16 cellular contexts compared by ENCODE assay signal in the genomic region with DNA sequence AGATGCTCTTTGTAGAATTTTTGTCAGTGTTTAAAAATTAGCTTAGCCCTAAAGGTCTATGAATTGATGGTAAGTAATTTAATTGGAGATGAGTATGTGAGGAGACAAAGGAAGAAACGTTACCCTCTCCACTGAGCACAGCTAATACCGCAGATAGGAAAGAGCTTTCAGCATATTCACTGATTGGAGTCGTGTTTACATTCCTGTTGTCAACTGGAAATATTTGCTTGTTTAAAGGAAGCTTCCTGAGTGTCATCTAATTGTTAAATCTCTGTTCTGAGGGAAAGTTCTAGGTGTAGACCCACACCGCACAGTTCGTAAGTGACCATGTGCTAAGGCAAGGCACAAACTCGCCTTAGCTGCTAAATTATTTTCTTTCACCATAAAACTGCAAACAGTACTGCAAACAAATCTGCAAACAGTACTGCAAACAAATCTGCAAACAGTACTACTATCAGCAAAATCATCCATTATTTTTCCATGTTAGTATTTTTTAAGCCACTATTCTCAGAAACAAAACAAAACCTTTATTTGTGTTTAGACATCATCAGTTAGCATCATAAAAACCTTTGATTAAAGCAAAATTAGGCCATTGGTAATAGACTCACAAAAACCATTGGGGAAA. TPM values are rescaled to one million over a fixed set of nuclear protein-coding genes. Genes with fewer than 3 reads are reported as not detected.
DNase-seq lines count a peak whose midpoint lies in the region; TF ChIP-seq lines count a peak whose summit lies in the region.
"Had no signal": no experiment of that assay in that cellular context is flagged by ENCODE, and none has a peak within 500 bp of the region (broad histone marks: within the 10 kb centered on the region; RNA-seq: fewer than 3 reads in every experiment).

No MANE protein-coding gene starts in this region.

- TF ChIP-seq POLR2A in breast epithelium (IDR thresholded peaks at IDR 0.05) = no peak

- H3K36me3 Mint-ChIP-seq in MCF 10A (ENCODE audit: insufficient read depth, unreplicated experiment) = peaks cover 5% of the 10 kb centered on the region
- H3K36me3 Mint-ChIP-seq: CD14-positive monocyte; CD8-positive, alpha-beta T cell had no signal

- H3K79me1 ChIP-seq in mesenchymal stem cell (replicated peaks; ENCODE audit: low read length, poor library complexity, severe bottlenecking) = no peaks in the 10 kb centered on the region

- H4K8ac ChIP-seq in mesenchymal stem cell (ENCODE audit: low read length) = no peak overlapping the region

- no peak overlapping the region for H2AK5ac ChIP-seq in mesenchymal stem cell (ENCODE audit: low read length, severe bottlenecking)

- no peak for DNase-seq in MCF 10A (ENCODE audit: unreplicated experiment)
- no peak for DNase-seq in breast epithelium (ENCODE audit: low spot score in 2 of 2)
- DNase-seq in choroid plexus epithelial cell (ENCODE audit: low read depth) = peak; percentile 22
- DNase-seq in mesenchymal stem cell = peak; percentile 51
- DNase-seq in SKM-1 (lab: John Stamatoyannopoulos, UW; ENCODE audit: unreplicated experiment) = no peak
- DNase-seq in activated CD4-positive, alpha-beta T cell treated with anti-CD3 and anti-CD28 coated beads, Interleukin-2, amount 50 U/mL, for 1 hour = no peak
- DNase-seq: 8988T; Calu3; CD8-positive, alpha-beta T cell; DMS79 treated with DMSO at 0.1 percent for 48 hours; GF-D8; H7 had no signal

- H3K36me3 ChIP-seq in breast epithelium (no peaks in the 10 kb centered on the region), HEK293 (ENCODE audit: control insufficient read depth in 2 of 2, insufficient read depth in 1 of 2, low read length in 2 of 2) (no peaks in the 10 kb centered on the region), mesenchymal stem cell (ENCODE audit: control insufficient read depth in 1 of 2, insufficient read depth in 2 of 2, low read depth in 1 of 2, low read length in 2 of 2) (no peaks in the 10 kb centered on the region)
- H3K36me3 ChIP-seq: BLaER1 had no signal

- no peak overlapping the region for H3K4ac ChIP-seq in mesenchymal stem cell (ENCODE audit: low read depth in 1 of 2, low read length in 2 of 2)

- H2BK12ac ChIP-seq in mesenchymal stem cell (ENCODE audit: low read length in 2 of 2) = no peak overlapping the region

- H4K91ac ChIP-seq in mesenchymal stem cell (ENCODE audit: low read length) = no peak overlapping the region

- H3K18ac ChIP-seq in mesenchymal stem cell (ENCODE audit: low read depth in 1 of 2, low read length in 2 of 2) = no peak overlapping the region

- H3K9me3 Mint-ChIP-seq in MCF 10A (ENCODE audit: unreplicated experiment) = no peaks in the 10 kb centered on the region
- H3K9me3 Mint-ChIP-seq: CD8-positive, alpha-beta T cell; GM23338 had no signal

- no peak for TF ChIP-seq CTCF in MCF 10A (IDR thresholded peaks at IDR 0.05; ENCODE audit: unreplicated experiment)
- TF ChIP-seq CTCF in breast epithelium (IDR thresholded peaks at IDR 0.05) = no peak
- no peak for TF ChIP-seq CTCF in HEK293 (tag by site-specific recombination; IDR thresholded peaks at IDR 0.05)
- no peak for TF ChIP-seq CTCF in choroid plexus epithelial cell (conservative IDR thresholded peaks at IDR 0.05; ENCODE audit: low read depth, low read length)

- BruUV-seq in MCF 10A (replicated peaks; lab: Mats Ljungman, UMichigan) = no TSS peak

- intact Hi-C loops in MCF 10A (cut with micrococcal nuclease) = no loop called here
- intact Hi-C loops in breast epithelium (cut with DNase I; ENCODE audit: low total_unique reads) = no loop called here

- no peak overlapping the region for H2AFZ ChIP-seq in mesenchymal stem cell (ENCODE audit: low read depth, low read length)
- H2AFZ ChIP-seq: GM23338 had no signal

- CTCF ChIA-PET in MCF 10A (lab: Yijun Ruan, JAX) (interaction anchor here (0.6 to 6.3 kb wide), 19 partner anchors 8 to 971 kb away, joined by 3 to 108 read pairs (median 3); a partner anchor contains a TSS), HEK293 (lab: Yijun Ruan, JAX) (interaction anchor here (0.6 to 4.0 kb wide), 15 partner anchors 8 to 1703 kb away, joined by 3 to 42 read pairs (median 3); no protein-coding TSS in a partner anchor)

- H2BK5ac ChIP-seq in mesenchymal stem cell (ENCODE audit: low read depth, low read length, poor library complexity, severe bottlenecking) = no peak overlapping the region

- H3K14ac ChIP-seq in mesenchymal stem cell (ENCODE audit: low read length in 2 of 2) = no peak overlapping the region

- no peaks in the 10 kb centered on the region for H3K27me3 Mint-ChIP-seq in MCF 10A (ENCODE audit: insufficient read depth, unreplicated experiment)

- H3K4me1 Mint-ChIP-seq in MCF 10A (ENCODE audit: insufficient read depth, unreplicated experiment) = peaks cover 9% of the 10 kb centered on the region

- H3K27ac ChIP-seq in breast epithelium (no peak overlapping the region), HEK293 (ENCODE audit: extremely low read depth, low read depth, low read length) (no peak overlapping the region), mesenchymal stem cell (ENCODE audit: low read length, poor library complexity, severe bottlenecking) (no peak overlapping the region)
- H3K27ac ChIP-seq: BLaER1 had no signal

- peak overlapping the region; percentile 57 for H3K27ac Mint-ChIP-seq in MCF 10A (ENCODE audit: low read depth, unreplicated experiment)
- H3K27ac Mint-ChIP-seq: CD14-positive monocyte; CD8-positive, alpha-beta T cell; GM23338 had no signal

- no peak overlapping the region for H3K4me2 ChIP-seq in mesenchymal stem cell (ENCODE audit: low read length, poor library complexity, severe bottlenecking)
- H3K4me2 ChIP-seq: BLaER1, GM23338 had no signal

- H3K27me3 ChIP-seq in breast epithelium (no peaks in the 10 kb centered on the region), mesenchymal stem cell (ENCODE audit: control insufficient read depth in 1 of 2, insufficient read depth in 1 of 2, low read length in 2 of 2) (no peaks in the 10 kb centered on the region)
- H3K27me3 ChIP-seq: BLaER1 had no signal

- H3K4me3 ChIP-seq in breast epithelium (no peak overlapping the region), HEK293 (ENCODE audit: low read depth, low read length) (no peak overlapping the region), choroid plexus epithelial cell (ENCODE audit: low read depth, low read length) (no peak overlapping the region), mesenchymal stem cell (ENCODE audit: insufficient read depth in 1 of 2, low read depth in 1 of 2, low read length in 2 of 2) (no peak overlapping the region)
- H3K4me3 ChIP-seq: BLaER1, GM23338 had no signal

- POLR2A ChIA-PET in MCF 10A (lab: Yijun Ruan, JAX) (interaction anchor here (0.6 to 2.4 kb wide), 10 partner anchors 9 to 723 kb away, joined by 3 to 11 read pairs (median 3); a partner anchor contains a TSS), HEK293 (lab: Yijun Ruan, JAX) (interaction anchor here (0.5 kb wide), 1 partner anchor 10 kb away, joined by 8 read pairs; no protein-coding TSS in a partner anchor)

- 30% methylated on average over 4 of the region's 6 CpGs for WGBS in mesenchymal stem cell

- H3K4me3 Mint-ChIP-seq in MCF 10A (ENCODE audit: unreplicated experiment) = no peak overlapping the region
- H3K4me3 Mint-ChIP-seq: CD14-positive monocyte; CD8-positive, alpha-beta T cell; GM23338 had no signal

- no peak overlapping the region for H2BK120ac ChIP-seq in mesenchymal stem cell (ENCODE audit: low read depth, low read length)

- H2BK15ac ChIP-seq in mesenchymal stem cell (ENCODE audit: low read depth, poor library complexity, severe bottlenecking) = no peak overlapping the region

- H3K9ac ChIP-seq in mesenchymal stem cell (ENCODE audit: low read length) = no peak overlapping the region
- H3K9ac ChIP-seq: BLaER1 had no signal

- H3K4me1 ChIP-seq in breast epithelium (peaks cover 0 to 7% of the 10 kb centered on the region in 2 donors), HEK293 (ENCODE audit: control insufficient read depth, insufficient read depth, low read length) (no peaks in the 10 kb centered on the region), mesenchymal stem cell (ENCODE audit: control insufficient read depth, insufficient read depth, low read depth, low read length) (peaks cover 6% of the 10 kb centered on the region)

- no peak overlapping the region for H3K23ac ChIP-seq in mesenchymal stem cell (ENCODE audit: low read length in 2 of 2)

- H3K9me3 ChIP-seq in breast epithelium (no peaks in the 10 kb centered on the region), HEK293 (ENCODE audit: control insufficient read depth, insufficient read depth, low read depth, low read length) (no peaks in the 10 kb centered on the region), mesenchymal stem cell (ENCODE audit: control insufficient read depth, low read length) (no peaks in the 10 kb centered on the region)
- H3K9me3 ChIP-seq: BLaER1 had no signal

TF ChIP-seq in HEK293, 187 proteins besides CTCF, POLR2A, EP300 and RAD21:
- TF ChIP-seq, protein P1, sequence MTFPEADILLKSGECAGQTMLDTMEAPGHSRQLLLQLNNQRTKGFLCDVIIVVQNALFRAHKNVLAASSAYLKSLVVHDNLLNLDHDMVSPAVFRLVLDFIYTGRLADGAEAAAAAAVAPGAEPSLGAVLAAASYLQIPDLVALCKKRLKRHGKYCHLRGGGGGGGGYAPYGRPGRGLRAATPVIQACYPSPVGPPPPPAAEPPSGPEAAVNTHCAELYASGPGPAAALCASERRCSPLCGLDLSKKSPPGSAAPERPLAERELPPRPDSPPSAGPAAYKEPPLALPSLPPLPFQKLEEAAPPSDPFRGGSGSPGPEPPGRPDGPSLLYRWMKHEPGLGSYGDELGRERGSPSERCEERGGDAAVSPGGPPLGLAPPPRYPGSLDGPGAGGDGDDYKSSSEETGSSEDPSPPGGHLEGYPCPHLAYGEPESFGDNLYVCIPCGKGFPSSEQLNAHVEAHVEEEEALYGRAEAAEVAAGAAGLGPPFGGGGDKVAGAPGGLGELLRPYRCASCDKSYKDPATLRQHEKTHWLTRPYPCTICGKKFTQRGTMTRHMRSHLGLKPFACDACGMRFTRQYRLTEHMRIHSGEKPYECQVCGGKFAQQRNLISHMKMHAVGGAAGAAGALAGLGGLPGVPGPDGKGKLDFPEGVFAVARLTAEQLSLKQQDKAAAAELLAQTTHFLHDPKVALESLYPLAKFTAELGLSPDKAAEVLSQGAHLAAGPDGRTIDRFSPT (tag by site-specific recombination; IDR thresholded peaks at IDR 0.05) = no peak
- TF ChIP-seq RBAK (tag by site-specific recombination; IDR thresholded peaks at IDR 0.05) (no peak), ZSCAN16 (tag by site-specific recombination; IDR thresholded peaks at IDR 0.05) (peak; percentile 95)

RNA-seq across cellular contexts. Expression of a gene that starts 32.6 kb away (rescaled TPM):
- total RNA-seq in MCF 10A (2022) = 309 and 339 TPM in 2 replicates
- total RNA-seq in breast epithelium = 100 to 1,000 TPM; 112 to 153 (median 112) TPM
- polyA plus RNA-seq in mesenchymal stem cell (2013, experiment 1 of 2) = 99.5 TPM
- polyA plus RNA-seq in mesenchymal stem cell (2013, experiment 2 of 2) = 104 TPM

Comparison
In these comparisons a context has a peak if more than half of its experiments do, and no peak if none do; other contexts are left out.
1. DNase-seq: peak in choroid plexus epithelial cell (single experiment) and mesenchymal stem cell (single experiment); none in MCF 10A (single experiment), breast epithelium (0 of 2), SKM-1 (single experiment) and activated CD4-positive, alpha-beta T cell treated with anti-CD3 and anti-CD28 coated beads, Interleukin-2, amount 50 U/mL, for 1 hour (single experiment).